Comparison of ENCODE assay signal across 19 cellular contexts in genomic region chr9:1087120-1087881, GRCh38.
DNase-seq lines count a peak whose midpoint lies in the region; ATAC-seq lines count a peak whose summit lies in the region.
"Had no signal": no experiment of that assay in that cellular context is flagged by ENCODE, and none has a peak within 500 bp of the region (broad histone marks: within the 10 kb centered on the region; RNA-seq: fewer than 3 reads in every experiment).

No MANE protein-coding gene starts in this region.

- peak; percentile 18 for DNase-seq in RPMI8226
- no peak for DNase-seq in NCI-H1436 (lab: John Stamatoyannopoulos, UW)
- no peak for DNase-seq in effector CD4-positive, alpha-beta T cell
- DNase-seq: activated CD8-positive, alpha-beta T cell treated with anti-CD3 and anti-CD28 coated beads for 36 hours; activated effector memory CD4-positive, alpha-beta T cell treated with anti-CD3 and anti-CD28 coated beads, Interleukin-2, amount 50 U/mL, for 16 hours; activated naive CD8-positive, alpha-beta T cell treated with anti-CD3 and anti-CD28 coated beads, Interleukin-2, amount 50 U/mL, for 24 hours; DND-41; NCI-H146; NCI-H510A; NK-92 treated with Interleukin-12 subunit alpha and Interleukin-12 subunit beta, amount 100 ng/mL, for 24 hours; pancreas; spleen; stimulated activated CD4-positive, alpha-beta T cell treated with anti-CD3 and anti-CD28 coated beads, Interleukin-2, amount 100 ng/mL, for 48 hours had no signal

- ATAC-seq in GM18498 (IDR thresholded peaks at IDR 0.05; ENCODE audit: unreplicated experiment) (peak; percentile 53), GM19035 (IDR thresholded peaks at IDR 0.05; ENCODE audit: unreplicated experiment) (peak; percentile 59), HG02885 (IDR thresholded peaks at IDR 0.05; ENCODE audit: poor library complexity, unreplicated experiment) (peak; percentile 71), HG02884 (IDR thresholded peaks at IDR 0.05; ENCODE audit: unreplicated experiment) (no peak)
- ATAC-seq: activated CD4-positive, CD25-positive, alpha-beta regulatory T cell treated with anti-CD3 and anti-CD28 coated beads, Interleukin-2, amount 50 U/mL, for 24 hours; activated CD8-positive, alpha-beta T cell treated with anti-CD3 and anti-CD28 coated beads for 36 hours; activated naive CD8-positive, alpha-beta T cell treated with anti-CD3 and anti-CD28 coated beads, Interleukin-2, amount 50 U/mL, for 24 hours; pancreas; stimulated activated memory B cell treated with anti-CD40 and anti-IgM and Interleukin-4, amounts not matched to agents 10 μg/mL and 1 μg/mL and 100 μg/mL, for 72 hours had no signal
